ENCODE assay signal across 19 cellular contexts in the genomic region with DNA sequence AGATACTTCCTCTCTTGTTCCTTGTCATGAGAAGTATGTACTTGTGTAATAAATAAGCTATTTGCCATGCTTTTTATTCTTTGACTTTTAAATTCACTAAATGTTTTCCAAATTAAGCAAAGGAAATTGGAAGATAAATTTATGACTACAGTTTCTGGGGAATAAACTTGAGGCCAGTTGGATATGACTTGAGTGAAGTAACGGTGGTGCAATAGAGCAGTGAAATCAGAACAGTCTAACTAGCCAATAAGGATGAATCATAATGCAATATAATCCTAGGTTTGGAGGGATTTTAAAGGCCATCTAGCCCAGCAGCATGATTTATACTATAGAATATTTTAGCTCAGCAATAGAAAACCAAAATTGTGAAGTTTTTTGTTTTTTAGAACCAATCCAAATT.
DNase-seq lines count a peak whose midpoint lies in the region; TF ChIP-seq lines count a peak whose summit lies in the region.
"Had no signal": no experiment of that assay in that cellular context is flagged by ENCODE, and none has a peak within 500 bp of the region (broad histone marks: within the 10 kb centered on the region; RNA-seq: fewer than 3 reads in every experiment).

No MANE protein-coding gene starts in this region.

- no peaks in the 10 kb centered on the region for H3K27me3 Mint-ChIP-seq in endodermal cell (ENCODE audit: insufficient read depth)

- H3K4me2 ChIP-seq in osteoblast (ENCODE audit: insufficient read depth, low read length) = peak overlapping the region; percentile 15

- no peak overlapping the region for H3K9ac ChIP-seq in endodermal cell (ENCODE audit: extremely low read depth, low read length, poor library complexity, severe bottlenecking)
- H3K9ac ChIP-seq: BLaER1 treated with 17β-estradiol and CSF1 and Interleukin-3, amounts not matched to agents 10 nM and 100 nM; parathyroid adenoma had no signal

- no peaks in the 10 kb centered on the region for H4K20me1 ChIP-seq in osteoblast (ENCODE audit: insufficient read depth, low read length)
- H4K20me1 ChIP-seq: BLaER1 treated with 17β-estradiol and CSF1 and Interleukin-3, amounts not matched to agents 10 nM and 100 nM had no signal

- WGBS in endodermal cell (ENCODE audit: insufficient coverage in 1 of 2, insufficient read length in 1 of 2), 2 experiments = 91% methylated on average over 1 of the region's 1 CpG; no CpG with 5 or more reads in 1 of the 2 experiments

- H3K4me3 ChIP-seq in AG10803 (ENCODE audit: low read length) = no peak overlapping the region
- H3K4me3 ChIP-seq in osteoblast (ENCODE audit: insufficient read depth, low read length) = no peak overlapping the region
- H3K4me3 ChIP-seq in endodermal cell (ENCODE audit: low read length) = no peak overlapping the region
- H3K4me3 ChIP-seq: BLaER1 treated with 17β-estradiol and CSF1 and Interleukin-3, amounts not matched to agents 10 nM and 100 nM; GM12878 had no signal

- TF ChIP-seq CTCF in AG10803 (conservative IDR thresholded peaks at IDR 0.05; ENCODE audit: low read length) (no peak), osteoblast (IDR thresholded peaks at IDR 0.05; ENCODE audit: extremely low read depth, low read depth, low read length) (no peak), endodermal cell (conservative IDR thresholded peaks at IDR 0.05) (no peak)

- peak overlapping the region; percentile 79 for H3K27ac ChIP-seq in osteoblast (ENCODE audit: low read depth, low read length)
- H3K27ac ChIP-seq in endodermal cell (ENCODE audit: low read depth, low read length) = no peak overlapping the region
- H3K27ac ChIP-seq: parathyroid adenoma, WERI-Rb-1 had no signal

- H3K79me2 ChIP-seq in osteoblast (ENCODE audit: insufficient read depth, low read length) = no peaks in the 10 kb centered on the region
- H3K79me2 ChIP-seq: parathyroid adenoma had no signal

- H3K4me1 Mint-ChIP-seq in endodermal cell = no peaks in the 10 kb centered on the region
- H3K4me1 Mint-ChIP-seq: memory B cell had no signal

- H3K4me1 ChIP-seq in osteoblast (ENCODE audit: insufficient read depth, low read length) = peaks cover 38% of the 10 kb centered on the region
- no peaks in the 10 kb centered on the region for H3K4me1 ChIP-seq in endodermal cell (ENCODE audit: control insufficient read depth, insufficient read depth, low read length)
- H3K4me1 ChIP-seq: parathyroid adenoma had no signal

- no peak overlapping the region for H3K27ac Mint-ChIP-seq in endodermal cell
- H3K27ac Mint-ChIP-seq: memory B cell had no signal

- H2AFZ ChIP-seq in osteoblast (ENCODE audit: low read length) = no peak overlapping the region
- H2AFZ ChIP-seq: parathyroid adenoma had no signal

- DNase-seq in AG10803 (ENCODE audit: low read depth) (peak; percentile 92), M059J (ENCODE audit: low read depth) (peak; percentile 40), fibroblast of peridontal ligament (ENCODE audit: extremely low read depth) (peak; percentile 98), osteoblast (ENCODE audit: insufficient read length, low spot score, missing footprints) (peak; percentile 44), Ammon's horn (ENCODE audit: low spot score) (no peak), endodermal cell (no peak), islet precursor cell (no peak)
- no peak for DNase-seq in activated CD4-positive, alpha-beta T cell treated with anti-CD3 and anti-CD28 coated beads, Interleukin-2, amount 50 U/mL, for 4 hours
- DNase-seq: activated gamma-delta T cell treated with Interleukin-2 at 50 U/mL for 16 hours; DMS79; NCI-H1436; NCI-H510A; OCI-M1; stimulated activated CD4-positive, alpha-beta T cell treated with anti-CD3 and anti-CD28 coated beads, Interleukin-15, amount 100 ng/mL, for 24 hours; WERI-Rb-1 had no signal

- no peaks in the 10 kb centered on the region for H3K27me3 ChIP-seq in osteoblast (ENCODE audit: insufficient read depth, low read length)
- H3K27me3 ChIP-seq in endodermal cell (ENCODE audit: control insufficient read depth, insufficient read depth, low read length, poor library complexity, severe bottlenecking) = no peaks in the 10 kb centered on the region

- H3K4me3 Mint-ChIP-seq in endodermal cell = no peak overlapping the region
- H3K4me3 Mint-ChIP-seq: memory B cell had no signal

- H3K9me3 Mint-ChIP-seq in endodermal cell = no peaks in the 10 kb centered on the region
- H3K9me3 Mint-ChIP-seq: memory B cell had no signal

- H3K36me3 ChIP-seq in osteoblast (ENCODE audit: insufficient read depth, low read length) = no peaks in the 10 kb centered on the region
- H3K36me3 ChIP-seq in endodermal cell (ENCODE audit: control insufficient read depth, insufficient read depth, low read length) = no peaks in the 10 kb centered on the region
- H3K36me3 ChIP-seq: BLaER1 treated with 17β-estradiol and CSF1 and Interleukin-3, amounts not matched to agents 10 nM and 100 nM; WERI-Rb-1 had no signal

- H3K9me3 ChIP-seq in osteoblast (ENCODE audit: low read depth, low read length) = no peaks in the 10 kb centered on the region
- H3K9me3 ChIP-seq in endodermal cell (ENCODE audit: control insufficient read depth, low read length) = no peaks in the 10 kb centered on the region

- H3K36me3 Mint-ChIP-seq in endodermal cell (ENCODE audit: low read depth) = no peaks in the 10 kb centered on the region
- H3K36me3 Mint-ChIP-seq: memory B cell had no signal

Comparison
In these comparisons a context has a peak if more than half of its experiments do, and no peak if none do; other contexts are left out.
1. DNase-seq: peak in AG10803 (single experiment), M059J (single experiment), fibroblast of peridontal ligament (single experiment) and osteoblast (single experiment); none in Ammon's horn (single experiment), endodermal cell (single experiment), islet precursor cell (single experiment) and activated CD4-positive, alpha-beta T cell treated with anti-CD3 and anti-CD28 coated beads, Interleukin-2, amount 50 U/mL, for 4 hours (0 of 2).